In genomic region chr11:96211433-96211832, GRCh38 we compare ENCODE assay signal across 14 cellular contexts.
A peak's percentile ranks its signal among the peaks of the same experiment; 100 is the strongest.
DNase-seq lines count a peak whose midpoint lies in the region; ATAC-seq and TF ChIP-seq lines count a peak whose summit lies in the region.
"Had no signal": no experiment of that assay in that cellular context is flagged by ENCODE, and none has a peak within 500 bp of the region (broad histone marks: within the 10 kb centered on the region; RNA-seq: fewer than 3 reads in every experiment).

No MANE protein-coding gene starts in this region.

- H4K20me1 ChIP-seq in smooth muscle cell (ENCODE audit: low read depth): no peaks in the 10 kb centered on the region

- H3K27ac Mint-ChIP-seq in activated B cell treated with CpG ODN at 0.5 μM for 24 hours: peak overlapping the region; percentile 78
- H3K27ac Mint-ChIP-seq in dendritic cell treated with granulocyte-macrophage colony-stimulating factor and Interleukin-4, amounts not matched to agents 40 ng/mL and 50 ng/mL, for 4 days: peak overlapping the region; percentile 63

- 56% methylated on average over 2 of the region's 2 CpGs for WGBS in smooth muscle cell (ENCODE audit: low lambda C conversion rate)
- 89 to 100% methylated on average over 2 of the region's 2 CpGs for WGBS in gastroesophageal sphincter (ENCODE audit: low coverage in 1 of 2), 2 donors

- peaks cover 60% of the 10 kb centered on the region for H3K4me1 ChIP-seq in smooth muscle cell (ENCODE audit: low read depth)
- H3K4me1 ChIP-seq in gastroesophageal sphincter: peaks cover 8 to 62% (median 19%) of the 10 kb centered on the region in 3 donors

- no peaks in the 10 kb centered on the region for H3K9me3 Mint-ChIP-seq in activated B cell treated with CpG ODN at 0.5 μM for 24 hours
- H3K9me3 Mint-ChIP-seq in dendritic cell treated with granulocyte-macrophage colony-stimulating factor and Interleukin-4, amounts not matched to agents 40 ng/mL and 50 ng/mL, for 4 days: no peaks in the 10 kb centered on the region

- H2AFZ ChIP-seq in smooth muscle cell (ENCODE audit: low read depth): no peak overlapping the region

- intact Hi-C loops in activated B cell treated with CpG ODN at 0.5 μM for 24 hours (cut with micrococcal nuclease): no loop called here
- intact Hi-C loops in dendritic cell treated with granulocyte-macrophage colony-stimulating factor and Interleukin-4, amounts not matched to agents 40 ng/mL and 50 ng/mL, for 4 days (cut with micrococcal nuclease): no loop called here

- peak; percentile 51 to 57 for ATAC-seq in activated CD4-positive, CD25-positive, alpha-beta regulatory T cell treated with anti-CD3 and anti-CD28 coated beads, Interleukin-2, amount 50 U/mL, for 24 hours
- no peak for ATAC-seq in activated B cell treated with CpG ODN at 0.5 μM for 24 hours (ENCODE audit: low read depth)
- no peak for ATAC-seq in gastroesophageal sphincter
- ATAC-seq: pancreas had no signal

- H3K4me3 Mint-ChIP-seq in activated B cell treated with CpG ODN at 0.5 μM for 24 hours: peak overlapping the region; percentile 5
- no peak overlapping the region for H3K4me3 Mint-ChIP-seq in dendritic cell treated with granulocyte-macrophage colony-stimulating factor and Interleukin-4, amounts not matched to agents 40 ng/mL and 50 ng/mL, for 4 days

- H3K4me3 ChIP-seq in smooth muscle cell: no peak overlapping the region
- H3K4me3 ChIP-seq in gastroesophageal sphincter: no peak overlapping the region
- H3K4me3 ChIP-seq: pancreas, thoracic aorta had no signal

- POLR2A ChIA-PET in activated B cell treated with CpG ODN at 0.5 μM for 24 hours (lab: Charles Lee): interaction anchor here (0.7 kb wide), 2 partner anchors 132 to 224 kb away, joined by 3 to 7 read pairs; partner anchors contain the start of gene MAML2

- TF ChIP-seq EP300 in gastroesophageal sphincter (IDR thresholded peaks at IDR 0.05): no peak

- no peak for TF ChIP-seq CTCF in activated B cell treated with CpG ODN at 0.5 μM for 24 hours (IDR thresholded peaks at IDR 0.05)
- no peak for TF ChIP-seq CTCF in smooth muscle cell (IDR thresholded peaks at IDR 0.05; ENCODE audit: borderline replicate concordance, insufficient read depth, poor library complexity, severe bottlenecking)
- no peak for TF ChIP-seq CTCF in gastroesophageal sphincter (IDR thresholded peaks at IDR 0.05)

- H3K9me3 ChIP-seq in smooth muscle cell (replicated peaks; ENCODE audit: low read depth): no peaks in the 10 kb centered on the region
- no peaks in the 10 kb centered on the region for H3K9me3 ChIP-seq in gastroesophageal sphincter
- H3K9me3 ChIP-seq: pancreas, thoracic aorta had no signal

- H3K79me2 ChIP-seq in smooth muscle cell (ENCODE audit: low read depth): peaks cover 62% of the 10 kb centered on the region

- TF ChIP-seq POLR2A in gastroesophageal sphincter (IDR thresholded peaks at IDR 0.05): no peak

- H3F3A ChIP-seq in smooth muscle cell (ENCODE audit: low read depth): peaks cover 61% of the 10 kb centered on the region

- H3K4me2 ChIP-seq in smooth muscle cell: peak overlapping the region; percentile 66

- no peak for DNase-seq in activated CD4-positive, CD25-positive, alpha-beta regulatory T cell treated with anti-CD3 and anti-CD28 coated beads, Interleukin-2, amount 50 U/mL, for 72 hours
- DNase-seq in activated B cell treated with CpG ODN at 0.5 μM for 24 hours: no peak
- no peak for DNase-seq in smooth muscle cell (lab: John Stamatoyannopoulos, UW; ENCODE audit: unreplicated experiment)
- no peak for DNase-seq in HCEC 1CT
- DNase-seq in SIG-M5 treated with dmso at 0.1 percent for 504 hours (lab: John Stamatoyannopoulos, UW; ENCODE audit: unreplicated experiment): no peak
- DNase-seq: amygdala, head of caudate nucleus, NCI-H1417, NCI-H69, pancreas had no signal

- peak overlapping the region; percentile 56 for H3K9ac ChIP-seq in smooth muscle cell (ENCODE audit: low read depth)

- H3K4me1 Mint-ChIP-seq in activated B cell treated with CpG ODN at 0.5 μM for 24 hours: peaks cover 78% of the 10 kb centered on the region
- H3K4me1 Mint-ChIP-seq in dendritic cell treated with granulocyte-macrophage colony-stimulating factor and Interleukin-4, amounts not matched to agents 40 ng/mL and 50 ng/mL, for 4 days (ENCODE audit: low read depth): peaks cover 52% of the 10 kb centered on the region

- H3K36me3 Mint-ChIP-seq in activated B cell treated with CpG ODN at 0.5 μM for 24 hours (ENCODE audit: low read depth): peaks cover 2% of the 10 kb centered on the region
- H3K36me3 Mint-ChIP-seq in dendritic cell treated with granulocyte-macrophage colony-stimulating factor and Interleukin-4, amounts not matched to agents 40 ng/mL and 50 ng/mL, for 4 days (ENCODE audit: low read depth): no peaks in the 10 kb centered on the region

- peak overlapping the region; percentile 91 for H3K27ac ChIP-seq in smooth muscle cell (ENCODE audit: low read depth)
- H3K27ac ChIP-seq in gastroesophageal sphincter: no peak overlapping the region
- H3K27ac ChIP-seq: pancreas had no signal

- H3K27me3 Mint-ChIP-seq in activated B cell treated with CpG ODN at 0.5 μM for 24 hours: no peaks in the 10 kb centered on the region
- peaks cover 4% of the 10 kb centered on the region for H3K27me3 Mint-ChIP-seq in dendritic cell treated with granulocyte-macrophage colony-stimulating factor and Interleukin-4, amounts not matched to agents 40 ng/mL and 50 ng/mL, for 4 days

- CTCF ChIA-PET in activated B cell treated with CpG ODN at 0.5 μM for 24 hours (lab: Charles Lee): no interaction called here

- H3K27me3 ChIP-seq in smooth muscle cell (ENCODE audit: low read depth): no peaks in the 10 kb centered on the region
- H3K27me3 ChIP-seq in gastroesophageal sphincter: no peaks in the 10 kb centered on the region
- H3K27me3 ChIP-seq: pancreas had no signal

- no peaks in the 10 kb centered on the region for H3K36me3 ChIP-seq in smooth muscle cell (ENCODE audit: low read depth)
- H3K36me3 ChIP-seq in gastroesophageal sphincter: no peaks in the 10 kb centered on the region
- H3K36me3 ChIP-seq: pancreas, thoracic aorta had no signal

Comparison
In these comparisons a context has a peak if more than half of its experiments do, and no peak if none do; other contexts are left out.
1. ATAC-seq: peak in activated CD4-positive, CD25-positive, alpha-beta regulatory T cell treated with anti-CD3 and anti-CD28 coated beads, Interleukin-2, amount 50 U/mL, for 24 hours (2 of 2); none in activated B cell treated with CpG ODN at 0.5 μM for 24 hours (single experiment) and gastroesophageal sphincter (single experiment).